ENCODE assay signal across 33 cellular contexts in genomic region chr4:85067342-85067741, GRCh38.
"Had no signal": no experiment of that assay in that cellular context is flagged by ENCODE, and none has a peak within 500 bp of the region (broad histone marks: within the 10 kb centered on the region; RNA-seq: fewer than 3 reads in every experiment).

No MANE protein-coding gene starts in this region.

- H3K27ac ChIP-seq: adrenal gland, body of pancreas, brain microvascular endothelial cell, breast epithelium, cardiac muscle cell, VCaP had no signal

- H3K36me3 ChIP-seq: adrenal gland, brain microvascular endothelial cell, breast epithelium, cardiac muscle cell had no signal

- H3K4me3 ChIP-seq: adrenal gland, body of pancreas, breast epithelium, cardiac muscle cell had no signal

- ATAC-seq: activated CD8-positive, alpha-beta T cell treated with anti-CD3 and anti-CD28 coated beads for 36 hours; activated naive CD4-positive, alpha-beta T cell treated with anti-CD3 and anti-CD28 coated beads, Interleukin-2, amount 50 U/mL, for 72 hours; activated T-cell treated with anti-CD3 and anti-CD28 coated beads, Interleukin-2, amount 50 U/mL, for 4 hours; activated T-cell treated with anti-CD3 and anti-CD28 coated beads, Interleukin-2, amount 50 U/mL, for 72 hours; activated T-helper 17 cell treated with anti-CD3 and anti-CD28 coated beads, Interleukin-2, amount 50 U/mL, for 72 hours; body of pancreas had no signal

- H3K27me3 ChIP-seq: adrenal gland, brain microvascular endothelial cell, breast epithelium, cardiac muscle cell had no signal

- DNase-seq: activated B cell treated with CpG ODN at 0.5 μM for 24 hours; activated CD4-positive, alpha-beta memory T cell treated with anti-CD3 and anti-CD28 coated beads for 36 hours; activated CD4-positive, alpha-beta T cell treated with anti-CD3 and anti-CD28 coated beads for 4 hours; activated CD4-positive, alpha-beta T cell treated with anti-CD3 and anti-CD28 coated beads, Interleukin-2, amount 10 ng/mL, durations not matched to agents 24 days and 14 days; activated CD4-positive, alpha-beta T cell treated with anti-CD3 and anti-CD28 coated beads, Interleukin-2, amount 50 U/mL, for 1 hour; activated CD4-positive, alpha-beta T cell treated with anti-CD3 and anti-CD28 coated beads, Interleukin-2, amount 50 U/mL, for 4 hours; activated CD4-positive, CD25-positive, alpha-beta regulatory T cell treated with anti-CD3 and anti-CD28 coated beads, Interleukin-2, amount 50 U/mL, for 72 hours; activated CD8-positive, alpha-beta memory T cell treated with anti-CD3 and anti-CD28 coated beads, Interleukin-2, amount 50 U/mL, for 4 hours; activated CD8-positive, alpha-beta T cell treated with anti-CD3 and anti-CD28 coated beads for 36 hours; activated effector memory CD4-positive, alpha-beta T cell treated with anti-CD3 and anti-CD28 coated beads, Interleukin-2, amount 50 U/mL, for 16 hours; activated gamma-delta T cell treated with Interleukin-2 at 50 U/mL for 16 hours; activated naive CD4-positive, alpha-beta T cell; activated naive CD4-positive, alpha-beta T cell treated with anti-CD3 and anti-CD28 coated beads for 36 hours; activated naive CD4-positive, alpha-beta T cell treated with anti-CD3 and anti-CD28 coated beads, Interleukin-2, amount 50 U/mL, for 16 hours; activated naive CD8-positive, alpha-beta T cell treated with anti-CD3 and anti-CD28 coated beads for 36 hours; activated T-cell treated with anti-CD3 and anti-CD28 coated beads for 4 hours; activated T-cell treated with anti-CD3 and anti-CD28 coated beads, Interleukin-2, amount 50 U/mL, for 1 hour; activated T-cell treated with anti-CD3 and anti-CD28 coated beads, Interleukin-2, amount 50 U/mL, for 4 hours; activated T-cell treated with anti-CD3 and anti-CD28 coated beads, Interleukin-2, amount 50 U/mL, for 72 hours; adrenal gland; amniotic stem cell; aorta; body of pancreas; brain microvascular endothelial cell; caudate nucleus; cerebellar nuclear complex; T-helper 2 cell; T-helper 9 cell had no signal

- H3K4me1 ChIP-seq: adrenal gland, body of pancreas, breast epithelium had no signal

- H3K9me3 ChIP-seq: adrenal gland, body of pancreas, breast epithelium had no signal
